Comparison of ENCODE assay signal across 8 cellular contexts in the genomic region with DNA sequence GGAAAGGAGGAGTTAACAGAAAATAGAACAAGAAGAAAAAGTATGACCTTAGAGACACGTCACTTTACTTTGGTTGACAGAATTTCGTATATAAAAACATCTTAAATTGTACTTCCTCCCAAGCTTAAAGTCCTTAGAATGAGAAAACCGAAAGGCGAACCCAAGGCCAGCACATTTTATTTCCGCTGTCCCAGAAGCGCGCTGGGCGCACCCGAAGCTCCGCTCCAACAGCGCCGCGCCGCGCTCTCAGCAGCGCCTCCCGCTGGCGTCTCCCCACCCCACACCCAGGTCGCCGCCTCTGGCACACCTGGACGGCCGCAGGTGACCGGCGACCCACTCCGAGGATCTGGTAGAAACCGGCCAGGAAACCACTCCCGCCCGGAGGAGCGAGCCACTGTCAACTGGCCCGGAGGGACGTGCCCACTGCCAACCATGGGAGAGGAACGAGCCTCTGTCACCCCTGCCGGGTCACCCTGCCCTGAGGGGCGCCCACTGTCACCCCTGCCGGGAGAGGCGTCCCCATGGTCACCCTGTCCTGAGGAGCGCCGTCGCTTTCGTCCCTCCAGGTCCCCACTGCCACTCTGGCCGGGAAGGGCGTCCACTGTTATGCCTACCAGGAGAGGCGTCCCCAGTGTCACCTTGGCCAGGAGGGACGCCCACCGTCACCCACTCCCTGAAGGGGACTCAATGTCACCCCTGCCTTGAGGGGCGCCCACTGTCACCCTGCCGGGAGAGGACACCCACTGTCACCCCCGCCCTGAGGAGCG. TPM values are rescaled to one million over a fixed set of nuclear protein-coding genes. Genes with fewer than 3 reads are reported as not detected.
DNase-seq lines count a peak whose midpoint lies in the region; ATAC-seq and TF ChIP-seq lines count a peak whose summit lies in the region.

No MANE protein-coding gene starts in this region.

- POLR2A ChIA-PET in RWPE1 (lab: Yijun Ruan, JAX; ENCODE audit: low non-redundant PET) = no interaction called here

- no peaks in the 10 kb centered on the region for H3K79me2 ChIP-seq in trophoblast cell (ENCODE audit: control insufficient read depth, insufficient read depth, low read length, poor library complexity)

- no peak overlapping the region for H3K23ac ChIP-seq in trophoblast cell (ENCODE audit: low read length)

- WGBS in trophoblast cell (ENCODE audit: extremely low coverage, insufficient coverage, insufficient read length) = no CpG with 5 or more reads among the region's 49 CpGs
- 0 to 1% methylated on average over 10 to 24 of the region's 49 CpGs for WGBS in upper lobe of left lung, 2 donors

- no peak overlapping the region for H3K27ac ChIP-seq in HUES48 (ENCODE audit: low read depth, low read length)
- H3K27ac ChIP-seq in RWPE1 = peak overlapping the region; percentile 93
- H3K27ac ChIP-seq in trophoblast cell (ENCODE audit: low read depth, low read length) = no peak overlapping the region
- peak overlapping the region; percentile 90 to 94 (median 92) for H3K27ac ChIP-seq in upper lobe of left lung

- H3K4me3 ChIP-seq in HUES48 (ENCODE audit: low read depth, low read length) = peak overlapping the region; percentile 81
- H3K4me3 ChIP-seq in trophoblast cell (ENCODE audit: low read depth, low read length) = peak overlapping the region; percentile 75
- H3K4me3 ChIP-seq in upper lobe of left lung = peak overlapping the region; percentile 83 to 96 (median 91)

- TF ChIP-seq POLR2A in upper lobe of left lung (IDR thresholded peaks at IDR 0.05) = peak in 1 of 4 donors; percentile 39

- H3K9me3 ChIP-seq in HUES48 (ENCODE audit: control insufficient read depth, insufficient read depth, low read length) (no peaks in the 10 kb centered on the region), trophoblast cell (ENCODE audit: insufficient read depth, low read depth, low read length) (no peaks in the 10 kb centered on the region), upper lobe of left lung (no peaks in the 10 kb centered on the region)

- no peak overlapping the region for H4K12ac ChIP-seq in trophoblast cell (ENCODE audit: low read depth, low read length)

- CTCF ChIA-PET in RWPE1 (lab: Yijun Ruan, JAX) = interaction anchor here (0.7 to 1.7 kb wide), 9 partner anchors 22 to 1048 kb away, joined by 3 to 14 read pairs (median 4); no protein-coding TSS in a partner anchor

- no peak overlapping the region for H2AK5ac ChIP-seq in trophoblast cell (ENCODE audit: low read length)

- intact Hi-C loops in head of caudate nucleus (cut with DNase I) = loop anchor here (5.0 kb wide), 1 partner anchor 40 kb away; a partner anchor contains a TSS

- H3K27me3 ChIP-seq in HUES48 (ENCODE audit: control insufficient read depth, insufficient read depth, low read length) = no peaks in the 10 kb centered on the region; the same call in 1 of the 2 replicates
- no peaks in the 10 kb centered on the region for H3K27me3 ChIP-seq in trophoblast cell (ENCODE audit: insufficient read depth, low read length)
- H3K27me3 ChIP-seq in upper lobe of left lung = no peaks in the 10 kb centered on the region

- H3K36me3 ChIP-seq in HUES48 (ENCODE audit: control insufficient read depth, insufficient read depth, low read length) (no peaks in the 10 kb centered on the region), trophoblast cell (ENCODE audit: control insufficient read depth in 1 of 2, insufficient read depth in 2 of 2, low read length in 2 of 2) (no peaks in the 10 kb centered on the region), upper lobe of left lung (no peaks in the 10 kb centered on the region)

- DNase-seq in DMS79 (lab: John Stamatoyannopoulos, UW) = peak; percentile 49
- DNase-seq in RWPE1 (ENCODE audit: low spot score) = peak; percentile 80
- DNase-seq in activated gamma-delta T cell treated with anti-CD3 and anti-CD28 coated beads, Interleukin-2, amount 50 U/mL, for 16 hours (ENCODE audit: low read depth) = peak; percentile 43
- peak; percentile 34 to 88 (median 74) for DNase-seq in head of caudate nucleus
- peak; percentile 84 to 90 for DNase-seq in trophoblast cell
- peak; percentile 92 to 96 for DNase-seq in upper lobe of left lung

- no peak overlapping the region for H3K14ac ChIP-seq in trophoblast cell (ENCODE audit: low read length)

- H3K9ac ChIP-seq in HUES48 (ENCODE audit: low read depth, low read length) (peak overlapping the region; percentile 26), trophoblast cell (ENCODE audit: low read length) (peak overlapping the region; percentile 35)

- H3K4me2 ChIP-seq in trophoblast cell (ENCODE audit: low read length) = peak overlapping the region; percentile 100

- H2AFZ ChIP-seq in trophoblast cell (ENCODE audit: insufficient read depth, low read length, poor library complexity) = peak overlapping the region; percentile 89

- no peak overlapping the region for H3K4ac ChIP-seq in trophoblast cell (ENCODE audit: low read depth, low read length)

- H3K4me1 ChIP-seq in HUES48 (ENCODE audit: control insufficient read depth, insufficient read depth, low read length) = 0 out of 2 replicates have a peak, but pooled peaks cover 4% of the 10 kb centered on the region
- H3K4me1 ChIP-seq in trophoblast cell (ENCODE audit: control insufficient read depth in 1 of 2, insufficient read depth in 2 of 2, low read length in 2 of 2) = peaks cover 0 to 4% of the 10 kb centered on the region in 2 experiments
- peaks cover 10 to 32% (median 17%) of the 10 kb centered on the region in 4 donors for H3K4me1 ChIP-seq in upper lobe of left lung

- no peak overlapping the region for H2BK120ac ChIP-seq in trophoblast cell (ENCODE audit: insufficient read depth, low read length, poor library complexity)

- no peak for TF ChIP-seq EP300 in upper lobe of left lung (IDR thresholded peaks at IDR 0.05)

- TF ChIP-seq CTCF in RWPE1 (conservative IDR thresholded peaks at IDR 0.05; ENCODE audit: low read depth) = peak; percentile 94
- peak; percentile 61 to 91 (median 86) for TF ChIP-seq CTCF in upper lobe of left lung (IDR thresholded peaks at IDR 0.05)

- ATAC-seq in GM21423 (IDR thresholded peaks at IDR 0.05; ENCODE audit: unreplicated experiment) (peak; percentile 51), upper lobe of left lung (ENCODE audit: low FRiP score in 2 of 2) (peak; percentile 74 to 89)

- H2BK5ac ChIP-seq in trophoblast cell (ENCODE audit: low read depth, low read length, poor library complexity) = no peak overlapping the region

- peaks cover 2% of the 10 kb centered on the region for H3K79me1 ChIP-seq in trophoblast cell (ENCODE audit: low read length)

- no peak overlapping the region for H2BK12ac ChIP-seq in trophoblast cell (ENCODE audit: low read length)

- no peak overlapping the region for H4K8ac ChIP-seq in trophoblast cell (ENCODE audit: low read depth, low read length)

- no peak overlapping the region for H3K18ac ChIP-seq in trophoblast cell (ENCODE audit: low read length)

- no peak overlapping the region for H4K91ac ChIP-seq in trophoblast cell (ENCODE audit: low read depth, low read length)

RNA-seq across cellular contexts. Expression of a gene that starts 0.8 kb away (rescaled TPM):
- 37.3 and 39.8 TPM in 2 replicates for polyA plus RNA-seq in trophoblast cell (2013)
- total RNA-seq in upper lobe of left lung = 10 to 100 TPM; 17.8 to 74.2 (median 50.7) TPM

RNA-seq across cellular contexts. Expression of a gene that starts 39.6 kb away (rescaled TPM):
- polyA plus RNA-seq in trophoblast cell (2013) = 65.4 and 66.9 TPM in 2 replicates
- 10 to 100 TPM in 5 of 6 donors, 1 to 10 TPM in 1; 8.4 to 56.5 (median 44.9) TPM for total RNA-seq in upper lobe of left lung

Comparison
In these comparisons a context has a peak if more than half of its experiments do, and no peak if none do; other contexts are left out.
1. DNase-seq: peak in every context shown above with its lines; median percentile 94 in upper lobe of left lung; 87 in trophoblast cell; 80 in RWPE1; 74 in head of caudate nucleus; 49 in DMS79; 43 in activated gamma-delta T cell treated with anti-CD3 and anti-CD28 coated beads, Interleukin-2, amount 50 U/mL, for 16 hours.
2. H3K27ac ChIP-seq: peak in RWPE1 (single experiment) and upper lobe of left lung (4 of 4); none in HUES48 (single experiment) and trophoblast cell (single experiment).
3. Peak in every context shown above with its lines, with median percentiles within 50 percentile points of each other: H3K4me3 ChIP-seq.